ENCODE assay signal across 1 cellular context in genomic region chr9:92279302-92279701, GRCh38.
TF ChIP-seq lines count a peak whose summit lies in the region.

No MANE protein-coding gene starts in this region.

TF ChIP-seq in K562, 482 proteins besides CTCF, POLR2A, EP300 and RAD21:
- TF ChIP-seq RBFOX2 (IDR thresholded peaks at IDR 0.05; ENCODE audit: low read depth, low read length): 0 out of 2 replicates have a peak, but pooled peaks have one; percentile 29
- no peak for TF ChIP-seq ASH1L (IDR thresholded peaks at IDR 0.05; ENCODE audit: borderline replicate concordance, low read depth, partially characterized antibody)
